In the genomic region with DNA sequence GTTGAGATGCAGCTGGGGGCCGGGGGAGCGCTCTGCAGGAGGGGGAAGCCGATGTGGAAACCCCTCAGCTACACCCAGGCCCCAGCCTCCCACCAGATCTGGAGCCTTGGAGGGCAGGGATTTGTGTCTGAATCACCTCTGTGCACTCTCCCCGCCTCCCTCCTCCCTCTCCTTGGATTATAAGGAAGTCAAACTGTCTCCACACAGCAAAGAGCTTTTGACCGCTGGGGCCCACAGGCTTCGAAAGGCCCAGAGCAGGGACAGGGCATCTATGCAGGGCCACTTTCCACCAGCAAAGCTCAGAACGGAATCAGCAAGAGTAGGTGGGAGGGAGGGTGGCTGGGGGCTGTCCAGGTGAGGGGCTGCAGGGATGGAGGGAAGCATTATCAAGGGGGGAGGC, we compare ENCODE assay signal across 1 cellular context.
TF ChIP-seq lines count a peak whose summit lies in the region.

No MANE protein-coding gene starts in this region.

TF ChIP-seq in SK-N-SH, 30 proteins besides CTCF, POLR2A, EP300 and RAD21 (continued from another document):
- no peak for TF ChIP-seq MEF2A (IDR thresholded peaks at IDR 0.05; ENCODE audit: borderline replicate concordance, low read depth)
- TF ChIP-seq, protein P1, sequence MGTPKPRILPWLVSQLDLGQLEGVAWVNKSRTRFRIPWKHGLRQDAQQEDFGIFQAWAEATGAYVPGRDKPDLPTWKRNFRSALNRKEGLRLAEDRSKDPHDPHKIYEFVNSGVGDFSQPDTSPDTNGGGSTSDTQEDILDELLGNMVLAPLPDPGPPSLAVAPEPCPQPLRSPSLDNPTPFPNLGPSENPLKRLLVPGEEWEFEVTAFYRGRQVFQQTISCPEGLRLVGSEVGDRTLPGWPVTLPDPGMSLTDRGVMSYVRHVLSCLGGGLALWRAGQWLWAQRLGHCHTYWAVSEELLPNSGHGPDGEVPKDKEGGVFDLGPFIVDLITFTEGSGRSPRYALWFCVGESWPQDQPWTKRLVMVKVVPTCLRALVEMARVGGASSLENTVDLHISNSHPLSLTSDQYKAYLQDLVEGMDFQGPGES (IDR thresholded peaks at IDR 0.05; ENCODE audit: low read depth, low read length) = no peak
- no peak for TF ChIP-seq RXRA (IDR thresholded peaks at IDR 0.05; ENCODE audit: borderline replicate concordance, low read depth)
- TF ChIP-seq EZH2phosphoT487 (IDR thresholded peaks at IDR 0.05; ENCODE audit: borderline replicate concordance, low read depth) = no peak
- no peak for TF ChIP-seq ELF1 (IDR thresholded peaks at IDR 0.05)
- TF ChIP-seq, protein P2, sequence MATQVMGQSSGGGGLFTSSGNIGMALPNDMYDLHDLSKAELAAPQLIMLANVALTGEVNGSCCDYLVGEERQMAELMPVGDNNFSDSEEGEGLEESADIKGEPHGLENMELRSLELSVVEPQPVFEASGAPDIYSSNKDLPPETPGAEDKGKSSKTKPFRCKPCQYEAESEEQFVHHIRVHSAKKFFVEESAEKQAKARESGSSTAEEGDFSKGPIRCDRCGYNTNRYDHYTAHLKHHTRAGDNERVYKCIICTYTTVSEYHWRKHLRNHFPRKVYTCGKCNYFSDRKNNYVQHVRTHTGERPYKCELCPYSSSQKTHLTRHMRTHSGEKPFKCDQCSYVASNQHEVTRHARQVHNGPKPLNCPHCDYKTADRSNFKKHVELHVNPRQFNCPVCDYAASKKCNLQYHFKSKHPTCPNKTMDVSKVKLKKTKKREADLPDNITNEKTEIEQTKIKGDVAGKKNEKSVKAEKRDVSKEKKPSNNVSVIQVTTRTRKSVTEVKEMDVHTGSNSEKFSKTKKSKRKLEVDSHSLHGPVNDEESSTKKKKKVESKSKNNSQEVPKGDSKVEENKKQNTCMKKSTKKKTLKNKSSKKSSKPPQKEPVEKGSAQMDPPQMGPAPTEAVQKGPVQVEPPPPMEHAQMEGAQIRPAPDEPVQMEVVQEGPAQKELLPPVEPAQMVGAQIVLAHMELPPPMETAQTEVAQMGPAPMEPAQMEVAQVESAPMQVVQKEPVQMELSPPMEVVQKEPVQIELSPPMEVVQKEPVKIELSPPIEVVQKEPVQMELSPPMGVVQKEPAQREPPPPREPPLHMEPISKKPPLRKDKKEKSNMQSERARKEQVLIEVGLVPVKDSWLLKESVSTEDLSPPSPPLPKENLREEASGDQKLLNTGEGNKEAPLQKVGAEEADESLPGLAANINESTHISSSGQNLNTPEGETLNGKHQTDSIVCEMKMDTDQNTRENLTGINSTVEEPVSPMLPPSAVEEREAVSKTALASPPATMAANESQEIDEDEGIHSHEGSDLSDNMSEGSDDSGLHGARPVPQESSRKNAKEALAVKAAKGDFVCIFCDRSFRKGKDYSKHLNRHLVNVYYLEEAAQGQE (IDR thresholded peaks at IDR 0.05; ENCODE audit: low read depth, low read length) = no peak
